1 cellular context compared by ENCODE assay signal in the genomic region with DNA sequence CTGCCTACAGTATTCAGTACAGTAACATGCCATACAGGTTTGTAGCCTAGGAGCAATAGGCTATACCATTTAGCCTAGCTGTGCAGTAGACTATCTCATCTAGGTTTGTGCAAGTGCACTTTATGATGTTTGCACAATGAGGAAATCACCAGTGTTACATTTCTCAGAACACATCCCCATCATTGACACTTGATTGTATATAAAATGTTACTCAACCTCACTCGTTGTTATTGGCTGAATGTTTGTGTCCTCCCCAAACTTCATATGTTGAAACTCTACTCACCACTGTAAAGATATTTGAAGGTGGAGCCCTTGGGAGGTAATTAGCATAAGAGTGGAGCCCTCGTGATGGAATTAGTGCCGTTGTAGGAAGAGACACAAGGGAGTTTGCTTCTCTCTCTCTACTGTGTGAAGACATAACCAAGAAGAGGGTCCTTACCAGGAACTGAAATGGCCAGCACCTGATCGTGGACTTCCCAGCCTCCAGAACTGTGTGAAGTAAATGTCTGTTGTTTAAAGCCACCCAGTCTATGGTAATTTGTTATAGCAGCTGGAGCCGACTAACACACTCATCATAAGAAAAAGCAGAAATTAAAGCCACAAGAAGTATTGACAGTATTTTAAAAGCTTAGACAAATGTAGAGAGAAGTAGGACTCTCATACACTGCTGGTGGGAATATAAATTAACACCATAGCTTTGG.
TF ChIP-seq lines count a peak whose summit lies in the region.

No MANE protein-coding gene starts in this region.

TF ChIP-seq in HEK293, 187 proteins besides CTCF, POLR2A, EP300 and RAD21 (continued from another document):
- no peak for TF ChIP-seq ZNF555 (tag by site-specific recombination; conservative IDR thresholded peaks at IDR 0.05)
- TF ChIP-seq ZNF184 (tag by site-specific recombination; IDR thresholded peaks at IDR 0.05) = no peak
- TF ChIP-seq ZNF10 (tag by site-specific recombination; IDR thresholded peaks at IDR 0.05) = peak; percentile 48; the same call in 1 of the 2 replicates
- TF ChIP-seq ZBTB1 (tag by site-specific recombination; IDR thresholded peaks at IDR 0.05) = no peak
- no peak for TF ChIP-seq ZNF394 (tag by site-specific recombination; IDR thresholded peaks at IDR 0.05; ENCODE audit: borderline replicate concordance)
- peak; percentile 25; the same call in 1 of the 2 replicates for TF ChIP-seq GLIS1 (tag by site-specific recombination; IDR thresholded peaks at IDR 0.05)
- TF ChIP-seq ZXDB (tag by site-specific recombination; IDR thresholded peaks at IDR 0.05) = no peak
